8 cellular contexts compared by ENCODE assay signal in genomic region chr1:35883681-35884155, GRCh38. TPM values are rescaled to one million over a fixed set of nuclear protein-coding genes. Genes with fewer than 3 reads are reported as not detected.
DNase-seq lines count a peak whose midpoint lies in the region; ATAC-seq, FAIRE-seq and TF ChIP-seq lines count a peak whose summit lies in the region.

No MANE protein-coding gene starts in this region.

- peak overlapping the region; percentile 90 for H3K4me2 ChIP-seq in PC-9

- ATAC-seq in HG03025 (IDR thresholded peaks at IDR 0.05; ENCODE audit: low FRiP score, unreplicated experiment), result peak; percentile 14

- POLR2A ChIA-PET in PC-9 (lab: Charles Lee; ENCODE audit: unreplicated experiment), result interaction anchor here (0.6 kb wide), 5 partner anchors 30 to 603 kb away, joined by 3 to 5 read pairs (median 4); no protein-coding TSS in a partner anchor

- TF ChIP-seq EP300 in ovary (IDR thresholded peaks at IDR 0.05), result no peak

- FAIRE-seq in urothelium cell line (lab: Jason Lieb, UNC), result no peak

- H3K27me3 Mint-ChIP-seq in activated naive CD4-positive, alpha-beta T cell treated with anti-CD3 and anti-CD28 coated beads for 36 hours (ENCODE audit: low read depth), result no peaks in the 10 kb centered on the region

- H3K27me3 ChIP-seq in GM06990 (replicated peaks; ENCODE audit: control insufficient read depth, insufficient read depth, low read length) (no peaks in the 10 kb centered on the region), PC-9 (ENCODE audit: insufficient read depth, low read depth) (no peaks in the 10 kb centered on the region), ovary (no peaks in the 10 kb centered on the region)

- H3K4me3 ChIP-seq in GM06990 (replicated peaks; ENCODE audit: low read depth, low read length) (peak overlapping the region; percentile 99), PC-9 (peak overlapping the region; percentile 100), ovary (peak overlapping the region; percentile 99)

- CTCF ChIA-PET in PC-9 (lab: Charles Lee), result interaction anchor here (0.6 to 0.7 kb wide), 4 partner anchors 67 to 422 kb away, joined by 3 to 5 read pairs (median 3); partner anchors contain the start of gene SH3D21
- CTCF ChIA-PET in activated naive CD4-positive, alpha-beta T cell treated with anti-CD3 and anti-CD28 coated beads for 36 hours (lab: Charles Lee), result interaction anchor here (0.6 to 2.4 kb wide), 7 partner anchors 8 to 196 kb away, joined by 3 to 10 read pairs (median 3); no protein-coding TSS in a partner anchor

- peaks cover 24% of the 10 kb centered on the region for H3K79me2 ChIP-seq in PC-9 (ENCODE audit: low read depth)

- TF ChIP-seq CTCF in GM06990 (IDR thresholded peaks at IDR 0.05; ENCODE audit: insufficient read depth, low read length, poor library complexity, severe bottlenecking) (no peak), PC-9 (conservative IDR thresholded peaks at IDR 0.05) (no peak), ovary (IDR thresholded peaks at IDR 0.05) (no peak)

- intact Hi-C loops in PC-9 (cut with micrococcal nuclease; ENCODE audit: unreplicated experiment) (loop anchor here (1.0 to 2.0 kb wide), 2 partner anchors 47 to 205 kb away; partner anchors contain the start of genes ADPRS and AGO3), ovary (cut with DNase I) (loop anchor here in 1 of 4 donors (5.0 kb wide), 1 partner anchor 204 kb away; the partner anchor contains the start of gene ADPRS)
- intact Hi-C loops in activated naive CD4-positive, alpha-beta T cell treated with anti-CD3 and anti-CD28 coated beads for 36 hours (cut with micrococcal nuclease), result loop anchor here (1.0 to 5.0 kb wide), 4 partner anchors 48 to 265 kb away; partner anchors contain the start of genes ADPRS, AGO3, AGO4 and TRAPPC3

- H3K4me3 Mint-ChIP-seq in activated naive CD4-positive, alpha-beta T cell treated with anti-CD3 and anti-CD28 coated beads for 36 hours, result peak overlapping the region; percentile 89

- H3K4me1 ChIP-seq in PC-9 (replicated peaks; ENCODE audit: insufficient read depth) (peaks cover 7% of the 10 kb centered on the region), ovary (ENCODE audit: insufficient read depth) (peaks cover 4% of the 10 kb centered on the region)

- H3K9me2 ChIP-seq in PC-9 (ENCODE audit: insufficient read depth), result no peaks in the 10 kb centered on the region

- TF ChIP-seq POLR2A in ovary (IDR thresholded peaks at IDR 0.05), result no peak

- peaks cover 3% of the 10 kb centered on the region for H3K36me3 Mint-ChIP-seq in activated naive CD4-positive, alpha-beta T cell treated with anti-CD3 and anti-CD28 coated beads for 36 hours (ENCODE audit: low read depth)

- peak overlapping the region; percentile 100 for H2AFZ ChIP-seq in PC-9

- no peaks in the 10 kb centered on the region for H3F3A ChIP-seq in PC-9 (ENCODE audit: insufficient read depth, low read depth)

- 0 to 1% (median 0%) methylated on average over 22 to 32 of the region's 32 CpGs for WGBS in ovary, 3 donors

- H3K27ac ChIP-seq in PC-9, result no peak overlapping the region
- peak overlapping the region; percentile 67 to 72 for H3K27ac ChIP-seq in ovary

- peak overlapping the region; percentile 37 for H3K27ac Mint-ChIP-seq in activated naive CD4-positive, alpha-beta T cell treated with anti-CD3 and anti-CD28 coated beads for 36 hours

- no TSS peak for BruUV-seq in PC-9 (replicated peaks; lab: Mats Ljungman, UMichigan)

- DNase-seq in GM06990 (ENCODE audit: extremely low read depth, insufficient read length), result peak; percentile 55
- peak in 1 of 2 experiments; percentile 58 for DNase-seq in PC-9
- DNase-seq in activated naive CD4-positive, alpha-beta T cell treated with anti-CD3 and anti-CD28 coated beads for 36 hours, result peak; percentile 45
- DNase-seq in globus pallidus (ENCODE audit: low spot score), result peak; percentile 32
- DNase-seq in ovary, result peak; percentile 62 to 78 (median 71)
- DNase-seq in urothelium cell line (ENCODE audit: low spot score), result peak; percentile 49
- no peak for DNase-seq in HCEC 1CT

- no peaks in the 10 kb centered on the region for H3K9me3 ChIP-seq in PC-9 (ENCODE audit: insufficient read depth, low read depth)
- no peaks in the 10 kb centered on the region for H3K9me3 ChIP-seq in ovary

- H3K9me3 Mint-ChIP-seq in activated naive CD4-positive, alpha-beta T cell treated with anti-CD3 and anti-CD28 coated beads for 36 hours, result no peaks in the 10 kb centered on the region

- H3K4me1 Mint-ChIP-seq in activated naive CD4-positive, alpha-beta T cell treated with anti-CD3 and anti-CD28 coated beads for 36 hours (ENCODE audit: low read depth), result peaks cover 43% of the 10 kb centered on the region

- H3K36me3 ChIP-seq in GM06990 (ENCODE audit: control insufficient read depth, insufficient read depth, low read length), result no peaks in the 10 kb centered on the region
- no peaks in the 10 kb centered on the region for H3K36me3 ChIP-seq in PC-9 (ENCODE audit: low read depth)
- H3K36me3 ChIP-seq in ovary, result no peaks in the 10 kb centered on the region

- H4K20me1 ChIP-seq in PC-9 (ENCODE audit: insufficient read depth), result peaks cover 14% of the 10 kb centered on the region

RNA-seq across cellular contexts. Expression of gene AGO1, which starts 0.7 kb away (rescaled TPM):
- total RNA-seq in PC-9 (2021), result 47.9 and 66.0 TPM in 2 replicates
- total RNA-seq in activated naive CD4-positive, alpha-beta T cell treated with anti-CD3 and anti-CD28 coated beads for 36 hours, result 10 to 100 TPM; 24.9 to 25.3 TPM
- total RNA-seq in ovary, result 10 to 100 TPM; 10.1 to 34.0 (median 29.8) TPM
- 10 to 100 TPM in 1 of 2 donors, 1 to 10 TPM in 1; 5.1 to 16.3 TPM for polyA plus RNA-seq in ovary

RNA-seq across cellular contexts. Expression of gene AGO3, which starts 47.2 kb away (rescaled TPM):
- total RNA-seq in PC-9 (2021) (47.5 and 50.1 TPM in 2 replicates), ovary (10 to 100 TPM; 15.4 to 44.1 (median 31.5) TPM)
- 10 to 100 TPM; 25.1 to 28.2 TPM for total RNA-seq in activated naive CD4-positive, alpha-beta T cell treated with anti-CD3 and anti-CD28 coated beads for 36 hours
- 10 to 100 TPM in 1 of 2 donors, 1 to 10 TPM in 1; 3.8 to 11.2 TPM for polyA plus RNA-seq in ovary
